ENCODE assay signal across 2 cellular contexts in the genomic region with DNA sequence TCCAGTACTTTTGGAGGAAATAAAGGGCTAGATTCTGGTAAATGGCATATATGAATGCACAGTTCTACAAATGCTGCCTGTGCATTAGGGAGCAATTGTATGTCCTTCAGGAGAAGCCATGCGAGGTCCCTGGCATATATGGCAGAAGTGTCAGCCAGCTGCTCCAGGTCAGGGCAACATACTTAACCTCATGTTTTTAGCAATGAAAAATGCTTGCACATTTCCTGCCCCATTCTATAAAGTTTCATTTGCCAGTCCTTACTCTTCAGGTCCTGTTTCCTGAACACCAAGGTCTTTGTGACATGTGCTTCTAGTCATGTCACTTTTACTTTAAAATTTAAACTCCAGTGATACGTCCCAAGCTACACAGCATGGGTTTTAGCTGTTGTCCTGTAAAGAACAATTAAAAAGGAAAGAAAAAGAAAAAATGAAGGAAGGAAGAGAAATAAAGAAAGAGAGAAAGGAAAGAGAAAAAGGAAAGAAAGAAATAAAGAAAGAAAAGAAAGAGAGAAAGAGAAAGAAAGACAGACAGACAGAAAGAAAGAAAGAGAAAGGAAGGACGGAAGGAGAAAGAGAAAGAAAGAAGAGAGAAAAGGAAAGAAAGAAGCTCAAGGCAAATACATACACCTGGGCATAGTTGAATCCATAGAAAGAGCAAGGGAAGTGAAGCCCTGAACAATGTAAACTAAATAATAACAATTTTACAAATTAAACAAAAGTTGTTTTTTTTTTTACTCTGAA.
TF ChIP-seq lines count a peak whose summit lies in the region.

No MANE protein-coding gene starts in this region.

TF ChIP-seq in IMR-90, 13 proteins besides CTCF, POLR2A, EP300 and RAD21:
- TF ChIP-seq CHD1 (IDR thresholded peaks at IDR 0.05; ENCODE audit: low read depth, low read length) (no peak), MAZ (IDR thresholded peaks at IDR 0.05; ENCODE audit: borderline replicate concordance, low read depth, low read length) (no peak), CEBPB (IDR thresholded peaks at IDR 0.05; ENCODE audit: low read depth, low read length) (no peak)

TF ChIP-seq in K562, 482 proteins besides CTCF, POLR2A, EP300 and RAD21:
- TF ChIP-seq, protein P1, sequence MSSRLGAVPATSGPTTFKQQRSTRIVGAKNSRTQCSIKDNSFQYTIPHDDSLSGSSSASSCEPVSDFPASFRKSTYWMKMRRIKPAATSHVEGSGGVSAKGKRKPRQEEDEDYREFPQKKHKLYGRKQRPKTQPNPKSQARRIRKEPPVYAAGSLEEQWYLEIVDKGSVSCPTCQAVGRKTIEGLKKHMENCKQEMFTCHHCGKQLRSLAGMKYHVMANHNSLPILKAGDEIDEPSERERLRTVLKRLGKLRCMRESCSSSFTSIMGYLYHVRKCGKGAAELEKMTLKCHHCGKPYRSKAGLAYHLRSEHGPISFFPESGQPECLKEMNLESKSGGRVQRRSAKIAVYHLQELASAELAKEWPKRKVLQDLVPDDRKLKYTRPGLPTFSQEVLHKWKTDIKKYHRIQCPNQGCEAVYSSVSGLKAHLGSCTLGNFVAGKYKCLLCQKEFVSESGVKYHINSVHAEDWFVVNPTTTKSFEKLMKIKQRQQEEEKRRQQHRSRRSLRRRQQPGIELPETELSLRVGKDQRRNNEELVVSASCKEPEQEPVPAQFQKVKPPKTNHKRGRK (tag; IDR thresholded peaks at IDR 0.05) = peak; percentile 80
- no peak for TF ChIP-seq MTA2 (IDR thresholded peaks at IDR 0.05; ENCODE audit: low read depth)
